ENCODE assay signal across 33 cellular contexts in the genomic region with DNA sequence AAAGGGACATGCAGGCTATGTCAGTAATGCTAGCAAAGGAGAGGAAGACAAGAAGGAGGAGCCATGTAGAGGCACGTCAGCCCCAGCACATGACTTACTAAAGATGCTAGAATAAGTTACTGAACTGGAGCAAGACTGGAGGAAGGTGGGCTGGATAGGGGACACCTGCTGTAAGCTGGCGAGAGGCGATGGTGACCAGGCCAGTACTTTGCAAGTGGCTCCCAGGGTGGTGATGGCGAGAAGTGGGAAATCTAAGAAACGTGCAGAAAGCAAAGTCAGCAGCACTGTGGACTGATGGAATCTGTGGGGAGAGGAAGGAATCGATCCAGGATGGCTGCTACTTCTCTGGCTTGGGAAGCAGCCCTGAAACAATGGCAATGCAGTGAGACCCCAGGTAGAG.
"Had no signal": no experiment of that assay in that cellular context is flagged by ENCODE, and none has a peak within 500 bp of the region (broad histone marks: within the 10 kb centered on the region; RNA-seq: fewer than 3 reads in every experiment).

No MANE protein-coding gene starts in this region.

- H3K9me3 ChIP-seq: adrenal gland, body of pancreas, colonic mucosa, gastrocnemius medialis, heart left ventricle had no signal

- H3K36me3 Mint-ChIP-seq: activated naive CD4-positive, alpha-beta T cell treated with anti-CD3 and anti-CD28 coated beads, Interleukin-2, amount 50 U/mL, for 24 hours; activated naive CD8-positive, alpha-beta T cell treated with anti-CD3 and anti-CD28 coated beads for 36 hours had no signal

- H3K4me3 ChIP-seq: adrenal gland, body of pancreas, cardiac muscle cell, colonic mucosa, gastrocnemius medialis, heart left ventricle had no signal

- ATAC-seq: activated CD4-positive, alpha-beta T cell treated with anti-CD3 and anti-CD28 coated beads for 36 hours; activated CD4-positive, CD25-positive, alpha-beta regulatory T cell treated with anti-CD3 and anti-CD28 coated beads, Interleukin-2, amount 50 U/mL, for 24 hours; activated CD8-positive, alpha-beta T cell treated with anti-CD3 and anti-CD28 coated beads for 36 hours; activated naive CD8-positive, alpha-beta T cell treated with anti-CD3 and anti-CD28 coated beads, Interleukin-2, amount 50 U/mL, for 24 hours; activated T-cell treated with anti-CD3 and anti-CD28 coated beads, Interleukin-2, amount 50 U/mL, for 4 hours; activated T-helper 17 cell treated with anti-CD3 and anti-CD28 coated beads, Interleukin-2, amount 50 U/mL, for 72 hours; body of pancreas; esophagus mucosa; foreskin keratinocyte; gastrocnemius medialis; heart left ventricle; T-helper 17 cell had no signal

- H3K27ac Mint-ChIP-seq: activated B cell treated with CpG ODN at 0.5 μM for 24 hours; activated CD4-positive, alpha-beta T cell treated with anti-CD3 and anti-CD28 coated beads for 36 hours; activated CD4-positive, alpha-beta T cell treated with anti-CD3 and anti-CD28 coated beads, Interleukin-2, amount 10 ng/mL, durations not matched to agents 7 days and 5 days; activated CD8-positive, alpha-beta T cell treated with anti-CD3 and anti-CD28 coated beads for 36 hours; activated naive CD4-positive, alpha-beta T cell treated with anti-CD3 and anti-CD28 coated beads for 36 hours; activated naive CD4-positive, alpha-beta T cell treated with anti-CD3 and anti-CD28 coated beads, Interleukin-2, amount 50 U/mL, for 24 hours; activated naive CD8-positive, alpha-beta T cell treated with anti-CD3 and anti-CD28 coated beads for 36 hours; activated naive CD8-positive, alpha-beta T cell treated with anti-CD3 and anti-CD28 coated beads, Interleukin-2, amount 50 U/mL, for 24 hours; activated T-helper 17 cell treated with anti-CD3 and anti-CD28 coated beads, Interleukin-2, amount 50 U/mL, for 72 hours; T-helper 17 cell; T-helper 2 cell treated with Interferon-gamma antibody and Interleukin-4, amounts not matched to agents 5 μg/mL and 100 μg/mL, for 36 hours had no signal

- H3K4me3 Mint-ChIP-seq: activated B cell treated with CpG ODN at 0.5 μM for 24 hours; activated CD4-positive, alpha-beta T cell treated with anti-CD3 and anti-CD28 coated beads for 36 hours; activated CD4-positive, alpha-beta T cell treated with anti-CD3 and anti-CD28 coated beads, Interleukin-2, amount 10 ng/mL, durations not matched to agents 7 days and 5 days; activated CD8-positive, alpha-beta T cell treated with anti-CD3 and anti-CD28 coated beads for 36 hours; activated naive CD4-positive, alpha-beta T cell treated with anti-CD3 and anti-CD28 coated beads for 36 hours; activated naive CD4-positive, alpha-beta T cell treated with anti-CD3 and anti-CD28 coated beads, Interleukin-2, amount 50 U/mL, for 24 hours; activated naive CD8-positive, alpha-beta T cell treated with anti-CD3 and anti-CD28 coated beads for 36 hours; activated naive CD8-positive, alpha-beta T cell treated with anti-CD3 and anti-CD28 coated beads, Interleukin-2, amount 50 U/mL, for 24 hours; activated T-cell treated with anti-CD3 and anti-CD28 coated beads, Interleukin-2, amount 50 U/mL, for 4 hours; activated T-helper 17 cell treated with anti-CD3 and anti-CD28 coated beads, Interleukin-2, amount 50 U/mL, for 72 hours; T-helper 17 cell; T-helper 2 cell treated with Interferon-gamma antibody and Interleukin-4, amounts not matched to agents 5 μg/mL and 100 μg/mL, for 36 hours had no signal

- H3K4me1 Mint-ChIP-seq: activated B cell treated with CpG ODN at 0.5 μM for 24 hours; activated CD4-positive, alpha-beta T cell treated with anti-CD3 and anti-CD28 coated beads for 36 hours; activated CD4-positive, alpha-beta T cell treated with anti-CD3 and anti-CD28 coated beads, Interleukin-2, amount 10 ng/mL, durations not matched to agents 7 days and 5 days; activated naive CD4-positive, alpha-beta T cell treated with anti-CD3 and anti-CD28 coated beads, Interleukin-2, amount 50 U/mL, for 24 hours; activated naive CD8-positive, alpha-beta T cell treated with anti-CD3 and anti-CD28 coated beads for 36 hours; activated naive CD8-positive, alpha-beta T cell treated with anti-CD3 and anti-CD28 coated beads, Interleukin-2, amount 50 U/mL, for 24 hours; activated T-helper 17 cell treated with anti-CD3 and anti-CD28 coated beads, Interleukin-2, amount 50 U/mL, for 72 hours; T-helper 17 cell had no signal

- H3K27me3 Mint-ChIP-seq: activated B cell treated with CpG ODN at 0.5 μM for 24 hours; activated CD4-positive, alpha-beta T cell treated with anti-CD3 and anti-CD28 coated beads for 36 hours; activated CD4-positive, alpha-beta T cell treated with anti-CD3 and anti-CD28 coated beads, Interleukin-2, amount 10 ng/mL, durations not matched to agents 7 days and 5 days; activated CD8-positive, alpha-beta T cell treated with anti-CD3 and anti-CD28 coated beads for 36 hours; activated naive CD4-positive, alpha-beta T cell treated with anti-CD3 and anti-CD28 coated beads, Interleukin-2, amount 50 U/mL, for 24 hours; activated naive CD8-positive, alpha-beta T cell treated with anti-CD3 and anti-CD28 coated beads for 36 hours; activated naive CD8-positive, alpha-beta T cell treated with anti-CD3 and anti-CD28 coated beads, Interleukin-2, amount 50 U/mL, for 24 hours; activated T-helper 17 cell treated with anti-CD3 and anti-CD28 coated beads, Interleukin-2, amount 50 U/mL, for 72 hours; T-helper 17 cell had no signal

- DNase-seq: activated B cell treated with CpG ODN at 0.5 μM for 24 hours; activated CD4-positive, alpha-beta T cell treated with anti-CD3 and anti-CD28 coated beads for 36 hours; activated CD4-positive, alpha-beta T cell treated with anti-CD3 and anti-CD28 coated beads, Interleukin-2, amount 10 ng/mL, durations not matched to agents 7 days and 5 days; activated CD4-positive, alpha-beta T cell treated with anti-CD3 and anti-CD28 coated beads, Interleukin-2, amount 50 U/mL, for 4 hours; activated CD8-positive, alpha-beta memory T cell treated with anti-CD3 and anti-CD28 coated beads for 24 hours; activated CD8-positive, alpha-beta T cell treated with anti-CD3 and anti-CD28 coated beads for 36 hours; activated effector memory CD4-positive, alpha-beta T cell treated with Interleukin-2 at 50 U/mL for 16 hours; activated naive CD4-positive, alpha-beta T cell treated with anti-CD3 and anti-CD28 coated beads for 36 hours; activated naive CD8-positive, alpha-beta T cell treated with anti-CD3 and anti-CD28 coated beads for 36 hours; activated naive CD8-positive, alpha-beta T cell treated with anti-CD3 and anti-CD28 coated beads, Interleukin-2, amount 50 U/mL, for 24 hours; activated T-cell treated with anti-CD3 and anti-CD28 coated beads, Interleukin-2, amount 50 U/mL, for 4 hours; adrenal gland; amygdala; aorta; body of pancreas; central memory CD4-positive, alpha-beta T cell; cerebellar nuclear complex; colonic mucosa; effector CD8-positive, alpha-beta T cell; foreskin keratinocyte; gastrocnemius medialis; glutamatergic neuron; heart left ventricle; T-helper 1 cell; T-helper 17 cell; T1000; WERI-Rb-1 had no signal

- H3K27me3 ChIP-seq: adrenal gland, body of pancreas, cardiac muscle cell, colonic mucosa, foreskin keratinocyte, gastrocnemius medialis, heart left ventricle had no signal

- H3K36me3 ChIP-seq: adrenal gland, cardiac muscle cell, colonic mucosa, gastrocnemius medialis, heart left ventricle, WERI-Rb-1 had no signal

- H3K4me1 ChIP-seq: adrenal gland, body of pancreas, colonic mucosa, foreskin keratinocyte, gastrocnemius medialis, heart left ventricle had no signal

- H3K27ac ChIP-seq: adrenal gland, body of pancreas, cardiac muscle cell, colonic mucosa, foreskin keratinocyte, gastrocnemius medialis, heart left ventricle, WERI-Rb-1 had no signal
